ENCODE assay signal across 20 cellular contexts in genomic region chr17:28885951-28886350, GRCh38. TPM values are rescaled to one million over a fixed set of nuclear protein-coding genes. Genes with fewer than 3 reads are reported as not detected.
DNase-seq lines count a peak whose midpoint lies in the region; ATAC-seq and TF ChIP-seq lines count a peak whose summit lies in the region.
"Had no signal": no experiment of that assay in that cellular context is flagged by ENCODE, and none has a peak within 500 bp of the region (broad histone marks: within the 10 kb centered on the region; RNA-seq: fewer than 3 reads in every experiment).

No MANE protein-coding gene starts in this region.

- peaks cover 23% of the 10 kb centered on the region for H3K36me3 ChIP-seq in osteoblast (ENCODE audit: insufficient read depth, low read length)

- H3K27ac Mint-ChIP-seq in activated T-helper 17 cell treated with anti-CD3 and anti-CD28 coated beads, Interleukin-2, amount 50 U/mL, for 72 hours, result peak overlapping the region; percentile 51
- H3K27ac Mint-ChIP-seq: HFFc6 had no signal

- H3K9me3 Mint-ChIP-seq in activated T-helper 17 cell treated with anti-CD3 and anti-CD28 coated beads, Interleukin-2, amount 50 U/mL, for 72 hours, result no peaks in the 10 kb centered on the region
- H3K9me3 Mint-ChIP-seq: CD8-positive, alpha-beta T cell; HFFc6 had no signal

- H3K4me3 ChIP-seq in osteoblast (ENCODE audit: insufficient read depth, low read length), result no peak overlapping the region

- no peak overlapping the region for H3K4me2 ChIP-seq in osteoblast (ENCODE audit: insufficient read depth, low read length)

- H3K79me2 ChIP-seq in osteoblast (ENCODE audit: insufficient read depth, low read length), result no peaks in the 10 kb centered on the region

- no peak overlapping the region for H3K4me3 Mint-ChIP-seq in activated T-helper 17 cell treated with anti-CD3 and anti-CD28 coated beads, Interleukin-2, amount 50 U/mL, for 72 hours
- H3K4me3 Mint-ChIP-seq: CD8-positive, alpha-beta T cell; HFFc6 had no signal

- no peaks in the 10 kb centered on the region for H3K4me1 ChIP-seq in osteoblast (ENCODE audit: insufficient read depth, low read length)

- no peaks in the 10 kb centered on the region for H3K27me3 ChIP-seq in osteoblast (ENCODE audit: insufficient read depth, low read length)

- peaks cover 6% of the 10 kb centered on the region for H3K4me1 Mint-ChIP-seq in activated T-helper 17 cell treated with anti-CD3 and anti-CD28 coated beads, Interleukin-2, amount 50 U/mL, for 72 hours

- no peak overlapping the region for H3K27ac ChIP-seq in osteoblast (ENCODE audit: low read depth, low read length)
- H3K27ac ChIP-seq: 22Rv1 had no signal

- TF ChIP-seq CTCF in osteoblast (IDR thresholded peaks at IDR 0.05; ENCODE audit: extremely low read depth, low read depth, low read length) (no peak), GM10266 (IDR thresholded peaks at IDR 0.05; ENCODE audit: control insufficient read depth, insufficient read depth, low read depth, missing control alignments) (no peak)

- H4K20me1 ChIP-seq in osteoblast (ENCODE audit: insufficient read depth, low read length), result peaks cover 5% of the 10 kb centered on the region

- H3K9me3 ChIP-seq in osteoblast (ENCODE audit: low read depth, low read length), result no peaks in the 10 kb centered on the region

- H3K27me3 Mint-ChIP-seq in activated T-helper 17 cell treated with anti-CD3 and anti-CD28 coated beads, Interleukin-2, amount 50 U/mL, for 72 hours, result no peaks in the 10 kb centered on the region

- DNase-seq in NCI-H2081 (lab: John Stamatoyannopoulos, UW) (peak; percentile 7 to 15), NCI-H2081 treated with DMSO at 0.1 percent for 48 hours (lab: John Stamatoyannopoulos, UW) (no peak), osteoblast (ENCODE audit: insufficient read length, low spot score, missing footprints) (peak; percentile 64), GM10266 (ENCODE audit: extremely low spot score) (no peak), inferior parietal cortex (ENCODE audit: extremely low spot score) (no peak)
- DNase-seq: ACHN; C1 segment of cervical spinal cord; CD8-positive, alpha-beta T cell; DMS153; HFFc6; KBM-7; NCI-H1092; NCI-H1436; NCI-H187 treated with DMSO at 0.1 percent for 48 hours; NCI-H2227 treated with DMSO at 0.1 percent for 48 hours; NCI-H510A treated with DMSO at 0.1 percent for 48 hours; NCI-H748 treated with DMSO at 0.1 percent for 48 hours; SIG-M5 had no signal

- H3K36me3 Mint-ChIP-seq in activated T-helper 17 cell treated with anti-CD3 and anti-CD28 coated beads, Interleukin-2, amount 50 U/mL, for 72 hours (ENCODE audit: low read depth), result peaks cover 48% of the 10 kb centered on the region

- no peak for ATAC-seq in activated T-helper 17 cell treated with anti-CD3 and anti-CD28 coated beads, Interleukin-2, amount 50 U/mL, for 72 hours (replicated peaks)
- ATAC-seq: CD8-positive, alpha-beta T cell had no signal

- H2AFZ ChIP-seq in osteoblast (ENCODE audit: low read length), result no peak overlapping the region

RNA-seq across cellular contexts. Expression of gene FLOT2, which starts 11.6 kb away (rescaled TPM):
- total RNA-seq in activated T-helper 17 cell treated with anti-CD3 and anti-CD28 coated beads, Interleukin-2, amount 50 U/mL, for 72 hours, result 100 to 1,000 TPM in 1 of 2 donors, 10 to 100 TPM in 1; 85.8 to 113 TPM
- 32.1 and 35.1 TPM in 2 replicates for total RNA-seq in osteoblast

RNA-seq across cellular contexts. Expression of gene DHRS13, which starts 16.9 kb away (rescaled TPM):
- 10 to 100 TPM; 24.9 to 82.1 TPM for total RNA-seq in activated T-helper 17 cell treated with anti-CD3 and anti-CD28 coated beads, Interleukin-2, amount 50 U/mL, for 72 hours
- 4.7 and 6.2 TPM in 2 replicates for total RNA-seq in osteoblast

RNA-seq across cellular contexts. Expression of gene ERAL1, which starts 31.1 kb away (rescaled TPM):
- total RNA-seq in activated T-helper 17 cell treated with anti-CD3 and anti-CD28 coated beads, Interleukin-2, amount 50 U/mL, for 72 hours, result 10 to 100 TPM; 38.2 to 60.2 TPM
- total RNA-seq in osteoblast, result 28.9 and 30.4 TPM in 2 replicates

RNA-seq across cellular contexts. Expression of gene FAM222B, which starts 43.4 kb away (rescaled TPM):
- 10 to 100 TPM; 18.7 to 25.1 TPM for total RNA-seq in activated T-helper 17 cell treated with anti-CD3 and anti-CD28 coated beads, Interleukin-2, amount 50 U/mL, for 72 hours
- total RNA-seq in osteoblast, result 4.4 and 5.1 TPM in 2 replicates

Comparison
In these comparisons a context has a peak if more than half of its experiments do, and no peak if none do; other contexts are left out.
1. DNase-seq: peak in NCI-H2081 (2 of 2) and osteoblast (single experiment); none in NCI-H2081 treated with DMSO at 0.1 percent for 48 hours (single experiment), GM10266 (single experiment) and inferior parietal cortex (single experiment).